ENCODE assay signal across 9 cellular contexts in the genomic region with DNA sequence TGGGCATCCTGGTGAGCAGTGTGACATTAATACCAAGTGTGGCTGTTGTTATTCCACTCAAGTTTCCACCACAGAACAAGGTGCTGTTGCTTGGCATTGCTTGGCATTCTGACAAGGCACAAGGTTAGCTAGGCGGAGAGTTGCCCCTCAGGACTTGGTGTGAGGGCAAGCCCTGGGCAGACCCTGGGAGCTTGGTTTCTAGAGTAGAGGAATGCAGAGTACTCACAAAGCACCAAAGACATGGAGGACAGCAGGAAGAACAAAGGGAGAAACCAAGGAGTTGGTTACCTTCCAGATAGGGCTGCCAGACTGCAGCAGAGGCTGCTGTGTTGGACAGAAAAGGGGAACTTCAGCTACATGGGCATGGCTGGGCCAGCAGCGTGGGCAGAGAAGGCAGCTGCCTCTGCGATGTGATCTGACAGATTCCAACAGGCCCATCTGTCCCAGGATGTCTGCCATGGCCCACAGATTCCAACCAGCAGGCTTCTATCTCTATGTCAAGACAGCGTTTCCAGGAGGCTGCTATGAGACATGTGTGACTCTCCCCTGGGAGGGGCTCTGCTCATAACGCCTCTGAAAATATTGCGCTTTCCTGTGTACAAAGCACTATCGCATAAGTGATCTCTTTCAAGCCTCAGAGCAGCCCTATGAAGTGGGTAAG. TPM values are rescaled to one million over a fixed set of nuclear protein-coding genes. Genes with fewer than 3 reads are reported as not detected.
DNase-seq lines count a peak whose midpoint lies in the region; ATAC-seq and TF ChIP-seq lines count a peak whose summit lies in the region.
"Had no signal": no experiment of that assay in that cellular context is flagged by ENCODE, and none has a peak within 500 bp of the region (broad histone marks: within the 10 kb centered on the region; RNA-seq: fewer than 3 reads in every experiment).

No MANE protein-coding gene starts in this region.

- peak overlapping the region; percentile 81 to 87 (median 86) for H3K4me3 Mint-ChIP-seq in brain

- peaks cover 35% of the 10 kb centered on the region for H3K4me1 Mint-ChIP-seq in brain

- H3K27me3 Mint-ChIP-seq in brain, result peaks cover 63% of the 10 kb centered on the region

- in situ Hi-C loops in KBM-7 (cut with MboI; ENCODE audit: low pct_unique_long_range_greater_than_20kb, low sequenced_read_pairs), result no loop called here

- no peak for ATAC-seq in HG03280 (IDR thresholded peaks at IDR 0.05; ENCODE audit: unreplicated experiment)
- ATAC-seq in HG02678 (IDR thresholded peaks at IDR 0.05; ENCODE audit: unreplicated experiment), result no peak

- peak; percentile 24 for DNase-seq in KBM-7
- DNase-seq in T follicular helper cell (ENCODE audit: low read depth), result peak; percentile 8
- peak; percentile 24 to 95 (median 72) for DNase-seq in posterior cingulate gyrus
- no peak for DNase-seq in glomerular visceral epithelial cell (ENCODE audit: extremely low spot score)
- DNase-seq: NCI-H226, SW 1271 had no signal

- intact Hi-C loops in posterior cingulate gyrus (cut with DNase I), result no loop called here

- H3K36me3 Mint-ChIP-seq in brain, result no peaks in the 10 kb centered on the region

- TF ChIP-seq CTCF in brain (conservative IDR thresholded peaks at IDR 0.05), result no peak

- peak overlapping the region in 3 of 5 experiments; percentile 72 to 91 (median 87) for H3K27ac Mint-ChIP-seq in brain

- H3K9me3 Mint-ChIP-seq in brain, result peaks cover 0 to 2% (median 0%) of the 10 kb centered on the region in 5 experiments

RNA-seq across cellular contexts. Expression of gene GOLGA7B, which starts 1.8 kb away (rescaled TPM):
- polyA plus RNA-seq in brain (ENCODE audit: insufficient read depth, low read depth, low replicate concordance), result 10.7 TPM
